Comparison of ENCODE assay signal across 14 cellular contexts in the genomic region with DNA sequence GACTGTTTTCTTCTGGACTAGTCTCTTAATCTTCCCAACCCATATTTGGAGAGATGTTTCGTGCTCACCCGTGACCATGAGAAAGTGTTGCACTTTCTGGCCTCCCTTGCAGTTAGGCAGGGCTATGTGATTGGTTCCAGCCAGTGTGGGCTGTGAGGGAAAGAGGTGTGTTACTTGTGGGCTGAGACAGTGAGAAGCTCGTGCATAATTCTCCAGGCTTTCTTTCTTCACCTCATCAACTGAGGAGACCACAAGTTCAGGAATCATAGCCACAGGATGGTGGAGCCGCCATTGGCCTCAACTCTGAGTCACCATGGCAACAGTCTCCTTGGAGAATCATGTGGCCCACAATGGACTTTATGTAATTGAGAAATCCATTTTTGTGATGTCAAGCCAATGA. TPM values are rescaled to one million over a fixed set of nuclear protein-coding genes. Genes with fewer than 3 reads are reported as not detected.
DNase-seq lines count a peak whose midpoint lies in the region; ATAC-seq lines count a peak whose summit lies in the region.
"Had no signal": no experiment of that assay in that cellular context is flagged by ENCODE, and none has a peak within 500 bp of the region (broad histone marks: within the 10 kb centered on the region; RNA-seq: fewer than 3 reads in every experiment).

No MANE protein-coding gene starts in this region.

- H3K4me3 Mint-ChIP-seq in CD4-positive, alpha-beta memory T cell = no peak overlapping the region
- H3K4me3 Mint-ChIP-seq in naive thymus-derived CD8-positive, alpha-beta T cell = no peak overlapping the region
- H3K4me3 Mint-ChIP-seq: neural crest cell had no signal

- peak in 1 of 5 donors; percentile 41 for DNase-seq in CD4-positive, alpha-beta memory T cell
- peak; percentile 44 for DNase-seq in GM04504 (ENCODE audit: low read depth)
- peak; percentile 71 for DNase-seq in amniotic epithelial cell (ENCODE audit: low read depth)
- DNase-seq in glomerular visceral epithelial cell (ENCODE audit: extremely low spot score) = peak; percentile 35
- no peak for DNase-seq in naive thymus-derived CD8-positive, alpha-beta T cell
- no peak for DNase-seq in NOMO-1 treated with dmso at 0.1 percent for 144 hours (lab: John Stamatoyannopoulos, UW; ENCODE audit: unreplicated experiment)
- DNase-seq: NCI-H2081 treated with DMSO at 0.1 percent for 48 hours; stimulated activated naive CD4-positive, alpha-beta T cell treated with Interleukin-2 at 50 U/mL for 16 hours had no signal

- POLR2A ChIA-PET in CD4-positive, alpha-beta memory T cell (lab: Charles Lee; ENCODE audit: partially characterized antibody) = interaction anchor here (0.9 kb wide), 1 partner anchor 56 kb away, joined by 4 read pairs; no protein-coding TSS in a partner anchor
- POLR2A ChIA-PET in naive thymus-derived CD8-positive, alpha-beta T cell (lab: Charles Lee) = no interaction called here

- intact Hi-C loops in CD4-positive, alpha-beta memory T cell (cut with micrococcal nuclease) = no loop called here

- H3K4me1 Mint-ChIP-seq in CD4-positive, alpha-beta memory T cell = peaks cover 29 to 60% (median 38%) of the 10 kb centered on the region in 4 donors
- H3K4me1 Mint-ChIP-seq in naive thymus-derived CD8-positive, alpha-beta T cell = peaks cover 0 to 15% (median 0%) of the 10 kb centered on the region in 4 donors

- H3K27me3 ChIP-seq in CD4-positive, alpha-beta memory T cell (ENCODE audit: insufficient read depth, low read length) = no peaks in the 10 kb centered on the region

- no peak for ATAC-seq in HG02610 (IDR thresholded peaks at IDR 0.05; ENCODE audit: unreplicated experiment)
- ATAC-seq in naive thymus-derived CD8-positive, alpha-beta T cell = no peak
- ATAC-seq in HG03097 (IDR thresholded peaks at IDR 0.05; ENCODE audit: low FRiP score, unreplicated experiment) = no peak
- ATAC-seq: SK-N-SH treated with all-trans-retinoic acid at 6 μM for 48 hours had no signal

- peak overlapping the region; percentile 7 to 74 (median 40) for H3K27ac Mint-ChIP-seq in CD4-positive, alpha-beta memory T cell
- no peak overlapping the region for H3K27ac Mint-ChIP-seq in naive thymus-derived CD8-positive, alpha-beta T cell
- H3K27ac Mint-ChIP-seq: IgD-negative memory B cell had no signal

- H3K27ac ChIP-seq in CD4-positive, alpha-beta memory T cell (ENCODE audit: low read depth, low read length) = no peak overlapping the region
- H3K27ac ChIP-seq: C4-2B had no signal

- peaks cover 22% of the 10 kb centered on the region for H3K4me1 ChIP-seq in CD4-positive, alpha-beta memory T cell (ENCODE audit: insufficient read depth, low read length)

- H3K4me3 ChIP-seq in CD4-positive, alpha-beta memory T cell (ENCODE audit: low read length in 2 of 2) = no peak overlapping the region

- H3K9me3 ChIP-seq in CD4-positive, alpha-beta memory T cell (ENCODE audit: control insufficient read depth in 1 of 2, low read length in 2 of 2) = no peaks in the 10 kb centered on the region

- CTCF ChIA-PET in CD4-positive, alpha-beta memory T cell (lab: Charles Lee; ENCODE audit: partially characterized antibody) = interaction anchor here (0.6 to 4.1 kb wide), 7 partner anchors 9 to 445 kb away, joined by 3 to 21 read pairs (median 3); a partner anchor contains a TSS

- no peaks in the 10 kb centered on the region for H3K36me3 ChIP-seq in CD4-positive, alpha-beta memory T cell (ENCODE audit: insufficient read depth, low read length)

- H3K36me3 Mint-ChIP-seq in CD4-positive, alpha-beta memory T cell = peaks cover 0 to under 1% of the 10 kb centered on the region in 2 donors
- H3K36me3 Mint-ChIP-seq in naive thymus-derived CD8-positive, alpha-beta T cell = no peaks in the 10 kb centered on the region
- H3K36me3 Mint-ChIP-seq: IgD-negative memory B cell had no signal

- H3K27me3 Mint-ChIP-seq in CD4-positive, alpha-beta memory T cell = no peaks in the 10 kb centered on the region
- no peaks in the 10 kb centered on the region for H3K27me3 Mint-ChIP-seq in naive thymus-derived CD8-positive, alpha-beta T cell
- H3K27me3 Mint-ChIP-seq: IgD-negative memory B cell had no signal

- H3K9me3 Mint-ChIP-seq in CD4-positive, alpha-beta memory T cell = no peaks in the 10 kb centered on the region
- no peaks in the 10 kb centered on the region for H3K9me3 Mint-ChIP-seq in naive thymus-derived CD8-positive, alpha-beta T cell
- H3K9me3 Mint-ChIP-seq: IgD-negative memory B cell, neural crest cell had no signal

RNA-seq across cellular contexts. Expression of a gene that starts 57.5 kb away (rescaled TPM):
- total RNA-seq in CD4-positive, alpha-beta memory T cell = 10 to 100 TPM; 10.6 to 11.4 TPM
- 10 to 100 TPM; 12.2 to 26.3 TPM for polyA plus RNA-seq in CD4-positive, alpha-beta memory T cell
- 1 to 10 TPM; 3.1 to 4.7 TPM for total RNA-seq in naive thymus-derived CD8-positive, alpha-beta T cell
- 10 to 100 TPM in 1 of 3 donors, 1 to 10 TPM in 2; 4.3 to 13.1 (median 6.4) TPM for polyA plus RNA-seq in naive thymus-derived CD8-positive, alpha-beta T cell

Comparison
In these comparisons a context has a peak if more than half of its experiments do, and no peak if none do; other contexts are left out.
1. DNase-seq: peak in GM04504 (single experiment), amniotic epithelial cell (single experiment) and glomerular visceral epithelial cell (single experiment); none in naive thymus-derived CD8-positive, alpha-beta T cell (0 of 10) and NOMO-1 treated with dmso at 0.1 percent for 144 hours (single experiment).
2. H3K27ac Mint-ChIP-seq: peak in CD4-positive, alpha-beta memory T cell (7 of 7); none in naive thymus-derived CD8-positive, alpha-beta T cell (0 of 10).